ENCODE assay signal across 11 cellular contexts in the genomic region with DNA sequence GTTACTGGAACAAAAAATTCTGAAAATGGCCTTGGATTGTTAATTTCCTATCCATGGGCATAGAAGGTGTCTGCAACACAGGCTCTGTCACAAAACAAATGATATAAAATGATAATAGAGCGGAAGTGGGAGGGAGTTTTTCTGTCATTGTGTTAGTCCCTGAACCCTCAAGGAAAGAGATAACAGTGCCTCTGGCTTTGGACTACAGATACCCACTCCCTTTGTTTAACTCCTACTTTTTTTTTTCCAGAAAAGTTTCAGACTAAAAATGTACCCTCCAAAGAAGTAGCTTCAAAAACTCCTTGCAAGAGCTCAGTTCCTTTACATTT.
"Had no signal": no experiment of that assay in that cellular context is flagged by ENCODE, and none has a peak within 500 bp of the region (broad histone marks: within the 10 kb centered on the region; RNA-seq: fewer than 3 reads in every experiment).

No MANE protein-coding gene starts in this region.

- H3K27me3 ChIP-seq: gastrocnemius medialis had no signal

- H3K9ac ChIP-seq: parathyroid adenoma had no signal

- H3K36me3 ChIP-seq: gastrocnemius medialis, thoracic aorta had no signal

- H3K4me3 Mint-ChIP-seq: activated CD4-positive, alpha-beta T cell treated with anti-CD3 and anti-CD28 coated beads, Interleukin-2, amount 10 ng/mL, durations not matched to agents 24 days and 14 days; activated CD8-positive, alpha-beta memory T cell treated with anti-CD3 and anti-CD28 coated beads, Interleukin-2, amount 10 ng/mL, durations not matched to agents 7 days and 5 days; activated CD8-positive, alpha-beta T cell treated with anti-CD3 and anti-CD28 coated beads for 36 hours; activated T-helper 1 cell treated with anti-CD3 and anti-CD28 coated beads, Interleukin-12 subunit alpha, Interleukin-12 subunit beta, Interleukin-2, Interleukin-4 antibody, amounts not matched to agents 30 ng/mL and 10 ng/mL and 1 ng/mL, durations not matched to agents 14 hours and 24 hours and 36 hours; naive B cell; type B pancreatic cell had no signal

- H3K27me3 Mint-ChIP-seq: activated CD8-positive, alpha-beta T cell treated with anti-CD3 and anti-CD28 coated beads for 36 hours had no signal

- H3K27ac Mint-ChIP-seq: activated CD4-positive, alpha-beta T cell treated with anti-CD3 and anti-CD28 coated beads, Interleukin-2, amount 10 ng/mL, durations not matched to agents 24 days and 14 days; activated CD8-positive, alpha-beta memory T cell treated with anti-CD3 and anti-CD28 coated beads, Interleukin-2, amount 10 ng/mL, durations not matched to agents 7 days and 5 days; activated CD8-positive, alpha-beta T cell treated with anti-CD3 and anti-CD28 coated beads for 36 hours; activated T-helper 1 cell treated with anti-CD3 and anti-CD28 coated beads, Interleukin-12 subunit alpha, Interleukin-12 subunit beta, Interleukin-2, Interleukin-4 antibody, amounts not matched to agents 30 ng/mL and 10 ng/mL and 1 ng/mL, durations not matched to agents 14 hours and 24 hours and 36 hours; naive B cell; type B pancreatic cell had no signal

- H3K27ac ChIP-seq: gastrocnemius medialis, parathyroid adenoma, thoracic aorta had no signal

- H3K36me3 Mint-ChIP-seq: activated CD8-positive, alpha-beta memory T cell treated with anti-CD3 and anti-CD28 coated beads, Interleukin-2, amount 10 ng/mL, durations not matched to agents 7 days and 5 days; brain; naive B cell; type B pancreatic cell had no signal

- H3K4me1 Mint-ChIP-seq: naive B cell had no signal

- H3K9me3 Mint-ChIP-seq: activated CD4-positive, alpha-beta T cell treated with anti-CD3 and anti-CD28 coated beads, Interleukin-2, amount 10 ng/mL, durations not matched to agents 24 days and 14 days; activated CD8-positive, alpha-beta T cell treated with anti-CD3 and anti-CD28 coated beads for 36 hours; activated T-helper 1 cell treated with anti-CD3 and anti-CD28 coated beads, Interleukin-12 subunit alpha, Interleukin-12 subunit beta, Interleukin-2, Interleukin-4 antibody, amounts not matched to agents 30 ng/mL and 10 ng/mL and 1 ng/mL, durations not matched to agents 14 hours and 24 hours and 36 hours; naive B cell; type B pancreatic cell had no signal

- H3K79me2 ChIP-seq: parathyroid adenoma had no signal

- FAIRE-seq: endometrium had no signal

- H3K9me3 ChIP-seq: gastrocnemius medialis, thoracic aorta had no signal

- H3K4me3 ChIP-seq: gastrocnemius medialis, thoracic aorta had no signal
